In genomic region chr6:53860511-53860910, GRCh38 we compare ENCODE assay signal across 33 cellular contexts.
"Had no signal": no experiment of that assay in that cellular context is flagged by ENCODE, and none has a peak within 500 bp of the region (broad histone marks: within the 10 kb centered on the region; RNA-seq: fewer than 3 reads in every experiment).

No MANE protein-coding gene starts in this region.

- H3K27ac Mint-ChIP-seq: activated B cell treated with CpG ODN at 0.5 μM for 24 hours; activated CD4-positive, alpha-beta memory T cell treated with anti-CD3 and anti-CD28 coated beads for 36 hours; activated CD4-positive, alpha-beta T cell treated with anti-CD3 and anti-CD28 coated beads, Interleukin-2, amount 10 ng/mL, durations not matched to agents 7 days and 5 days; activated CD8-positive, alpha-beta T cell treated with anti-CD3 and anti-CD28 coated beads for 36 hours; activated naive CD4-positive, alpha-beta T cell treated with anti-CD3 and anti-CD28 coated beads, Interleukin-2, amount 10 ng/mL, durations not matched to agents 7 days and 5 days; activated naive CD4-positive, alpha-beta T cell treated with anti-CD3 and anti-CD28 coated beads, Interleukin-2, amount 50 U/mL, for 24 hours; activated naive CD8-positive, alpha-beta T cell; activated naive CD8-positive, alpha-beta T cell treated with anti-CD3 and anti-CD28 coated beads, Interleukin-2, amount 10 ng/mL, durations not matched to agents 7 days and 5 days; activated naive CD8-positive, alpha-beta T cell treated with anti-CD3 and anti-CD28 coated beads, Interleukin-2, amount 50 U/mL, for 24 hours; activated T-helper 2 cell treated with anti-CD3 and anti-CD28 coated beads, Interferon-gamma antibody, Interleukin-2, Interleukin-4, amounts not matched to agents 10 μg/mL and 5 μg/mL and 100 μg/mL, durations not matched to agents 14 hours and 24 hours and 36 hours; T-helper 1 cell treated with Interleukin-12 subunit alpha and Interleukin-12 subunit beta and Interleukin-4 antibody, amounts not matched to agents 30 μg/mL and 1 μg/mL, for 36 hours; T-helper 2 cell treated with Interferon-gamma antibody and Interleukin-4, amounts not matched to agents 5 μg/mL and 100 μg/mL, for 36 hours had no signal

- H3K4me3 Mint-ChIP-seq: activated B cell treated with CpG ODN at 0.5 μM for 24 hours; activated CD4-positive, alpha-beta memory T cell treated with anti-CD3 and anti-CD28 coated beads for 36 hours; activated CD4-positive, alpha-beta T cell treated with anti-CD3 and anti-CD28 coated beads, Interleukin-2, amount 10 ng/mL, durations not matched to agents 7 days and 5 days; activated CD8-positive, alpha-beta T cell treated with anti-CD3 and anti-CD28 coated beads for 36 hours; activated naive CD4-positive, alpha-beta T cell treated with anti-CD3 and anti-CD28 coated beads, Interleukin-2, amount 10 ng/mL, durations not matched to agents 7 days and 5 days; activated naive CD4-positive, alpha-beta T cell treated with anti-CD3 and anti-CD28 coated beads, Interleukin-2, amount 50 U/mL, for 24 hours; activated naive CD8-positive, alpha-beta T cell; activated naive CD8-positive, alpha-beta T cell treated with anti-CD3 and anti-CD28 coated beads, Interleukin-2, amount 10 ng/mL, durations not matched to agents 7 days and 5 days; activated naive CD8-positive, alpha-beta T cell treated with anti-CD3 and anti-CD28 coated beads, Interleukin-2, amount 50 U/mL, for 24 hours; activated T-cell treated with anti-CD3 and anti-CD28 coated beads, Interleukin-2, amount 50 U/mL, for 4 hours; T-helper 1 cell treated with Interleukin-12 subunit alpha and Interleukin-12 subunit beta and Interleukin-4 antibody, amounts not matched to agents 30 μg/mL and 1 μg/mL, for 36 hours; T-helper 2 cell treated with Interferon-gamma antibody and Interleukin-4, amounts not matched to agents 5 μg/mL and 100 μg/mL, for 36 hours had no signal

- DNase-seq: activated B cell treated with CpG ODN at 0.5 μM for 24 hours; activated CD4-positive, alpha-beta memory T cell treated with anti-CD3 and anti-CD28 coated beads for 36 hours; activated CD4-positive, alpha-beta T cell treated with anti-CD3 and anti-CD28 coated beads for 4 hours; activated CD4-positive, alpha-beta T cell treated with anti-CD3 and anti-CD28 coated beads, Interleukin-2, amount 10 ng/mL, durations not matched to agents 7 days and 5 days; activated CD4-positive, alpha-beta T cell treated with anti-CD3 and anti-CD28 coated beads, Interleukin-2, amount 50 U/mL, for 4 hours; activated CD4-positive, CD25-positive, alpha-beta regulatory T cell treated with anti-CD3 and anti-CD28 coated beads, Interleukin-2, amount 50 U/mL, for 72 hours; activated CD8-positive, alpha-beta memory T cell treated with anti-CD3 and anti-CD28 coated beads, Interleukin-2, amount 50 U/mL, for 4 hours; activated CD8-positive, alpha-beta T cell treated with anti-CD3 and anti-CD28 coated beads for 36 hours; activated effector memory CD4-positive, alpha-beta T cell treated with Interleukin-2 at 50 U/mL for 16 hours; activated gamma-delta T cell; activated naive CD4-positive, alpha-beta T cell treated with anti-CD3 and anti-CD28 coated beads, Interleukin-2, amount 10 ng/mL, durations not matched to agents 7 days and 5 days; activated naive CD4-positive, alpha-beta T cell treated with Interleukin-2 at 50 U/mL for 16 hours; activated naive CD8-positive, alpha-beta T cell treated with anti-CD3 and anti-CD28 coated beads, Interleukin-2, amount 10 ng/mL, durations not matched to agents 7 days and 5 days; activated naive CD8-positive, alpha-beta T cell treated with anti-CD3 and anti-CD28 coated beads, Interleukin-2, amount 50 U/mL, for 24 hours; activated T-cell treated with anti-CD3 and anti-CD28 coated beads for 4 hours; activated T-cell treated with anti-CD3 and anti-CD28 coated beads, Interleukin-2, amount 50 U/mL, for 1 hour; activated T-cell treated with anti-CD3 and anti-CD28 coated beads, Interleukin-2, amount 50 U/mL, for 4 hours; amygdala; anterior cingulate cortex; brain microvascular endothelial cell; central memory CD4-positive, alpha-beta T cell; SW 1271; T-helper 1 cell; T-helper 2 cell; T1000 had no signal

- H3K27me3 Mint-ChIP-seq: activated B cell treated with CpG ODN at 0.5 μM for 24 hours; activated CD4-positive, alpha-beta memory T cell treated with anti-CD3 and anti-CD28 coated beads for 36 hours; activated CD4-positive, alpha-beta T cell treated with anti-CD3 and anti-CD28 coated beads, Interleukin-2, amount 10 ng/mL, durations not matched to agents 7 days and 5 days; activated CD8-positive, alpha-beta T cell treated with anti-CD3 and anti-CD28 coated beads for 36 hours; activated naive CD4-positive, alpha-beta T cell treated with anti-CD3 and anti-CD28 coated beads, Interleukin-2, amount 10 ng/mL, durations not matched to agents 7 days and 5 days; activated naive CD4-positive, alpha-beta T cell treated with anti-CD3 and anti-CD28 coated beads, Interleukin-2, amount 50 U/mL, for 24 hours; activated naive CD8-positive, alpha-beta T cell; activated naive CD8-positive, alpha-beta T cell treated with anti-CD3 and anti-CD28 coated beads, Interleukin-2, amount 10 ng/mL, durations not matched to agents 7 days and 5 days; activated naive CD8-positive, alpha-beta T cell treated with anti-CD3 and anti-CD28 coated beads, Interleukin-2, amount 50 U/mL, for 24 hours had no signal

- H3K9me3 ChIP-seq: ascending aorta, breast epithelium had no signal

- H3K27me3 ChIP-seq: ascending aorta, brain microvascular endothelial cell, breast epithelium had no signal

- H3K4me3 ChIP-seq: ascending aorta, breast epithelium had no signal

- H3K9me3 Mint-ChIP-seq: activated B cell treated with CpG ODN at 0.5 μM for 24 hours; activated CD4-positive, alpha-beta memory T cell treated with anti-CD3 and anti-CD28 coated beads for 36 hours; activated CD4-positive, alpha-beta T cell treated with anti-CD3 and anti-CD28 coated beads, Interleukin-2, amount 10 ng/mL, durations not matched to agents 7 days and 5 days; activated CD8-positive, alpha-beta T cell treated with anti-CD3 and anti-CD28 coated beads for 36 hours; activated naive CD4-positive, alpha-beta T cell treated with anti-CD3 and anti-CD28 coated beads, Interleukin-2, amount 10 ng/mL, durations not matched to agents 7 days and 5 days; activated naive CD4-positive, alpha-beta T cell treated with anti-CD3 and anti-CD28 coated beads, Interleukin-2, amount 50 U/mL, for 24 hours; activated naive CD8-positive, alpha-beta T cell treated with anti-CD3 and anti-CD28 coated beads, Interleukin-2, amount 10 ng/mL, durations not matched to agents 7 days and 5 days; activated naive CD8-positive, alpha-beta T cell treated with anti-CD3 and anti-CD28 coated beads, Interleukin-2, amount 50 U/mL, for 24 hours; activated T-cell treated with anti-CD3 and anti-CD28 coated beads, Interleukin-2, amount 50 U/mL, for 4 hours; activated T-helper 2 cell treated with anti-CD3 and anti-CD28 coated beads, Interferon-gamma antibody, Interleukin-2, Interleukin-4, amounts not matched to agents 10 μg/mL and 5 μg/mL and 100 μg/mL, durations not matched to agents 14 hours and 24 hours and 36 hours; T-helper 1 cell treated with Interleukin-12 subunit alpha and Interleukin-12 subunit beta and Interleukin-4 antibody, amounts not matched to agents 30 μg/mL and 1 μg/mL, for 36 hours; T-helper 2 cell treated with Interferon-gamma antibody and Interleukin-4, amounts not matched to agents 5 μg/mL and 100 μg/mL, for 36 hours had no signal

- ATAC-seq: activated CD8-positive, alpha-beta T cell treated with anti-CD3 and anti-CD28 coated beads for 36 hours; activated naive CD8-positive, alpha-beta T cell treated with anti-CD3 and anti-CD28 coated beads, Interleukin-2, amount 50 U/mL, for 24 hours; activated T-cell treated with anti-CD3 and anti-CD28 coated beads, Interleukin-2, amount 50 U/mL, for 4 hours had no signal

- H3K36me3 Mint-ChIP-seq: activated CD4-positive, alpha-beta memory T cell treated with anti-CD3 and anti-CD28 coated beads for 36 hours; activated naive CD4-positive, alpha-beta T cell treated with anti-CD3 and anti-CD28 coated beads, Interleukin-2, amount 10 ng/mL, durations not matched to agents 7 days and 5 days; activated naive CD4-positive, alpha-beta T cell treated with anti-CD3 and anti-CD28 coated beads, Interleukin-2, amount 50 U/mL, for 24 hours; activated naive CD8-positive, alpha-beta T cell; activated naive CD8-positive, alpha-beta T cell treated with anti-CD3 and anti-CD28 coated beads, Interleukin-2, amount 10 ng/mL, durations not matched to agents 7 days and 5 days had no signal

- H3K4me1 Mint-ChIP-seq: activated B cell treated with CpG ODN at 0.5 μM for 24 hours; activated CD4-positive, alpha-beta T cell treated with anti-CD3 and anti-CD28 coated beads, Interleukin-2, amount 10 ng/mL, durations not matched to agents 7 days and 5 days; activated naive CD4-positive, alpha-beta T cell treated with anti-CD3 and anti-CD28 coated beads, Interleukin-2, amount 10 ng/mL, durations not matched to agents 7 days and 5 days; activated naive CD4-positive, alpha-beta T cell treated with anti-CD3 and anti-CD28 coated beads, Interleukin-2, amount 50 U/mL, for 24 hours; activated naive CD8-positive, alpha-beta T cell treated with anti-CD3 and anti-CD28 coated beads, Interleukin-2, amount 50 U/mL, for 24 hours had no signal

- H3K27ac ChIP-seq: ascending aorta, brain microvascular endothelial cell, breast epithelium, VCaP had no signal

- H3K36me3 ChIP-seq: ascending aorta, brain microvascular endothelial cell, breast epithelium had no signal
